Comparison of ENCODE assay signal across 23 cellular contexts in genomic region chr1:167161242-167161641, GRCh38. TPM values are rescaled to one million over a fixed set of nuclear protein-coding genes. Genes with fewer than 3 reads are reported as not detected.
DNase-seq lines count a peak whose midpoint lies in the region; FAIRE-seq and TF ChIP-seq lines count a peak whose summit lies in the region.
"Had no signal": no experiment of that assay in that cellular context is flagged by ENCODE, and none has a peak within 500 bp of the region (broad histone marks: within the 10 kb centered on the region; RNA-seq: fewer than 3 reads in every experiment).

No MANE protein-coding gene starts in this region.

- H3K36me3 ChIP-seq in bronchial epithelial cell (ENCODE audit: control insufficient read depth, insufficient read depth, low read length), result no peaks in the 10 kb centered on the region
- H3K36me3 ChIP-seq: colonic mucosa, right atrium auricular region had no signal

- DNase-seq in ELR (ENCODE audit: low read depth) (peak; percentile 49), NCI-H226 (peak; percentile 11), bronchial epithelial cell (ENCODE audit: low read depth) (peak; percentile 97), renal cortical epithelial cell (ENCODE audit: low read depth) (peak; percentile 6), NCI-H510A treated with DMSO at 0.1 percent for 48 hours (lab: John Stamatoyannopoulos, UW) (no peak), OCI-M1 (lab: John Stamatoyannopoulos, UW) (no peak), NCI-H2196 treated with DMSO at 0.1 percent for 48 hours (lab: John Stamatoyannopoulos, UW; ENCODE audit: unreplicated experiment) (no peak)
- DNase-seq in central memory CD4-positive, alpha-beta T cell, result no peak
- DNase-seq: activated CD4-positive, alpha-beta T cell treated with anti-CD3 and anti-CD28 coated beads, Interleukin-2, amount 10 ng/mL, durations not matched to agents 24 days and 14 days; activated naive CD4-positive, alpha-beta T cell; activated T-cell treated with anti-CD3 and anti-CD28 coated beads, Interleukin-2, amount 50 U/mL, for 4 hours; colonic mucosa; GM23248; hypothalamus; mucosa of descending colon; SK-N-SH; stimulated activated CD4-positive, alpha-beta T cell treated with anti-CD3 and anti-CD28 coated beads, Interleukin-12 subunit alpha, Interleukin-12 subunit beta, amount 100 ng/mL, for 4 hours; stimulated activated CD4-positive, alpha-beta T cell treated with anti-CD3 and anti-CD28 coated beads, Interleukin-4, amount 100 ng/mL, for 24 hours; stimulated activated naive CD4-positive, alpha-beta T cell; T-helper 2 cell; testis had no signal

- H3K27me3 ChIP-seq in bronchial epithelial cell (ENCODE audit: control insufficient read depth, insufficient read depth, low read length), result no peaks in the 10 kb centered on the region
- H3K27me3 ChIP-seq: colonic mucosa, right atrium auricular region, testis had no signal

- TF ChIP-seq CTCF in bronchial epithelial cell (IDR thresholded peaks at IDR 0.05; ENCODE audit: insufficient read depth, low read length, severe bottlenecking), result no peak

- H3K4me3 ChIP-seq in bronchial epithelial cell (ENCODE audit: low read depth, low read length), result no peak overlapping the region
- H3K4me3 ChIP-seq: colonic mucosa, GM23248, mucosa of descending colon, right atrium auricular region, testis had no signal

- no peak for FAIRE-seq in bronchial epithelial cell (lab: Jason Lieb, UNC)
- FAIRE-seq: D721Med had no signal

RNA-seq across cellular contexts. Expression of gene POU2F1, which starts 59.4 kb away (rescaled TPM):
- total RNA-seq in bronchial epithelial cell, result 3.9 and 5.1 TPM in 2 replicates
- 8.9 and 14.6 TPM in 2 replicates for total RNA-seq in renal cortical epithelial cell

Comparison
In these comparisons a context has a peak if more than half of its experiments do, and no peak if none do; other contexts are left out.
1. DNase-seq: peak in ELR (single experiment), NCI-H226 (single experiment), bronchial epithelial cell (single experiment) and renal cortical epithelial cell (single experiment); none in NCI-H510A treated with DMSO at 0.1 percent for 48 hours (single experiment), central memory CD4-positive, alpha-beta T cell (single experiment), OCI-M1 (single experiment) and NCI-H2196 treated with DMSO at 0.1 percent for 48 hours (single experiment).